28 cellular contexts compared by ENCODE assay signal in genomic region chr3:147963711-147964110, GRCh38.
"Had no signal": no experiment of that assay in that cellular context is flagged by ENCODE, and none has a peak within 500 bp of the region (broad histone marks: within the 10 kb centered on the region; RNA-seq: fewer than 3 reads in every experiment).

No MANE protein-coding gene starts in this region.

- H3K36me3 Mint-ChIP-seq: mesothelial cell of epicardium; naive thymus-derived CD4-positive, alpha-beta T cell had no signal

- H3K9me3 ChIP-seq: esophagus muscularis mucosa, gastroesophageal sphincter, heart left ventricle, left lung, prostate gland, sigmoid colon, spleen, suprapubic skin, transverse colon, upper lobe of right lung had no signal

- H3K36me3 ChIP-seq: esophagus muscularis mucosa, gastroesophageal sphincter, heart left ventricle, left lung, neural progenitor cell, prostate gland, sigmoid colon, spleen, suprapubic skin, transverse colon, upper lobe of right lung had no signal

- H3K27ac Mint-ChIP-seq: mesothelial cell of epicardium; naive thymus-derived CD4-positive, alpha-beta T cell; nephron; neural progenitor cell; stimulated activated naive CD8-positive, alpha-beta T cell treated with anti-CD3 and anti-CD28 coated beads, Interleukin-15, amount 100 ng/mL, for 72 hours had no signal

- FAIRE-seq: endothelial cell of umbilical vein, islet of Langerhans had no signal

- ATAC-seq: foreskin keratinocyte; gastroesophageal sphincter; heart left ventricle; left cardiac atrium; left lung; naive thymus-derived CD4-positive, alpha-beta T cell; right cardiac atrium; stimulated activated naive CD8-positive, alpha-beta T cell treated with anti-CD3 and anti-CD28 coated beads, Interleukin-15, amount 100 ng/mL, for 72 hours; upper lobe of right lung had no signal

- H3K27ac ChIP-seq: coronary artery, esophagus muscularis mucosa, foreskin keratinocyte, gastroesophageal sphincter, heart left ventricle, hepatocyte, left lung, neural progenitor cell, prostate gland, sigmoid colon, skin epidermis, spleen, suprapubic skin, transverse colon, upper lobe of right lung had no signal

- H3K4me3 Mint-ChIP-seq: mesothelial cell of epicardium; naive thymus-derived CD4-positive, alpha-beta T cell; nephron; neural progenitor cell; stimulated activated naive CD8-positive, alpha-beta T cell treated with anti-CD3 and anti-CD28 coated beads, Interleukin-15, amount 100 ng/mL, for 72 hours had no signal

- H3K9me3 Mint-ChIP-seq: mesothelial cell of epicardium, nephron had no signal

- H3K4me3 ChIP-seq: coronary artery, esophagus muscularis mucosa, gastroesophageal sphincter, heart left ventricle, hepatocyte, left lung, neural progenitor cell, prostate gland, sigmoid colon, skin epidermis, spleen, suprapubic skin, transverse colon, upper lobe of right lung had no signal

- H3K79me2 ChIP-seq: hepatocyte had no signal

- DNase-seq: dermis blood vessel endothelial cell; effector memory CD4-positive, alpha-beta T cell; foreskin keratinocyte; heart left ventricle; left cardiac atrium; left lung; mesenchymal stem cell; naive thymus-derived CD4-positive, alpha-beta T cell; right cardiac atrium; sigmoid colon; spleen; stimulated activated CD4-positive, alpha-beta T cell treated with anti-CD3 and anti-CD28 coated beads, Interleukin-2, amount 100 ng/mL, for 48 hours; stimulated activated naive CD4-positive, alpha-beta T cell; stimulated activated naive CD8-positive, alpha-beta T cell treated with anti-CD3 and anti-CD28 coated beads, Interleukin-15, amount 100 ng/mL, for 72 hours; transverse colon; upper lobe of right lung had no signal

- H2AFZ ChIP-seq: hepatocyte had no signal

- H3K4me1 Mint-ChIP-seq: naive thymus-derived CD4-positive, alpha-beta T cell; nephron; stimulated activated naive CD8-positive, alpha-beta T cell treated with anti-CD3 and anti-CD28 coated beads, Interleukin-15, amount 100 ng/mL, for 72 hours had no signal

- H3K9ac ChIP-seq: neural progenitor cell had no signal

- H3K27me3 ChIP-seq: esophagus muscularis mucosa, foreskin keratinocyte, gastroesophageal sphincter, heart left ventricle, left lung, neural progenitor cell, sigmoid colon, spleen, suprapubic skin, transverse colon, upper lobe of right lung had no signal

- H3K4me2 ChIP-seq: hepatocyte, neural progenitor cell had no signal

- H3K4me1 ChIP-seq: esophagus muscularis mucosa, foreskin keratinocyte, gastroesophageal sphincter, heart left ventricle, left lung, prostate gland, sigmoid colon, spleen, suprapubic skin, transverse colon, upper lobe of right lung had no signal
